ENCODE assay signal across 11 cellular contexts in genomic region chr10:45592926-45593325, GRCh38.
DNase-seq lines count a peak whose midpoint lies in the region; ATAC-seq, FAIRE-seq and TF ChIP-seq lines count a peak whose summit lies in the region.
"Had no signal": no experiment of that assay in that cellular context is flagged by ENCODE, and none has a peak within 500 bp of the region (broad histone marks: within the 10 kb centered on the region; RNA-seq: fewer than 3 reads in every experiment).

No MANE protein-coding gene starts in this region.

- H3K9me2 ChIP-seq in Loucy (replicated peaks; ENCODE audit: low read depth, low read length): no peaks in the 10 kb centered on the region

- peaks cover 28% of the 10 kb centered on the region for H3K4me1 ChIP-seq in Loucy (ENCODE audit: insufficient read depth, low read length, poor library complexity, severe bottlenecking)
- H3K4me1 ChIP-seq in astrocyte (ENCODE audit: insufficient read depth, low read length): peaks cover 9% of the 10 kb centered on the region

- POLR2A ChIA-PET in CD4-positive, alpha-beta T cell (lab: Charles Lee): interaction anchor here (2.0 to 3.8 kb wide), 2 partner anchors 12 to 79 kb away, joined by 10 to 48 read pairs; partner anchors contain the start of gene ZFAND4
- POLR2A ChIA-PET in naive thymus-derived CD8-positive, alpha-beta T cell (lab: Charles Lee): interaction anchor here (0.6 to 2.7 kb wide), 4 partner anchors 12 to 218 kb away, joined by 3 to 16 read pairs (median 5); no protein-coding TSS in a partner anchor

- H2AFZ ChIP-seq in Loucy (ENCODE audit: low read length) (no peak overlapping the region), astrocyte (ENCODE audit: low read depth, low read length) (no peak overlapping the region)

- H3K79me2 ChIP-seq in Loucy (ENCODE audit: insufficient read depth, low read length) (peaks cover 21% of the 10 kb centered on the region), astrocyte (ENCODE audit: insufficient read depth, low read length) (peaks cover 7% of the 10 kb centered on the region)

- no peaks in the 10 kb centered on the region for H3K36me3 ChIP-seq in Loucy (ENCODE audit: insufficient read depth, low read length)
- H3K36me3 ChIP-seq in astrocyte (ENCODE audit: insufficient read depth, low read length): no peaks in the 10 kb centered on the region
- H3K36me3 ChIP-seq: cardiac muscle cell had no signal

- FAIRE-seq in astrocyte (lab: Jason Lieb, UNC): no peak

- H3K27ac Mint-ChIP-seq in CD4-positive, alpha-beta T cell: peak overlapping the region; percentile 87
- H3K27ac Mint-ChIP-seq in astrocyte (ENCODE audit: unreplicated experiment): no peak overlapping the region
- peak overlapping the region in 9 of 10 donors; percentile 1 to 98 (median 93) for H3K27ac Mint-ChIP-seq in naive thymus-derived CD8-positive, alpha-beta T cell

- H3K9me3 ChIP-seq in CD4-positive, alpha-beta T cell (ENCODE audit: control insufficient read depth, low read length): no peaks in the 10 kb centered on the region
- no peaks in the 10 kb centered on the region; the same call in 1 of the 2 replicates for H3K9me3 ChIP-seq in Loucy (ENCODE audit: insufficient read depth, low read depth, low read length)
- no peaks in the 10 kb centered on the region for H3K9me3 ChIP-seq in astrocyte (ENCODE audit: insufficient read depth, low read depth, low read length)

- ATAC-seq in CD4-positive, alpha-beta T cell (ENCODE audit: poor library complexity): no peak
- no peak for ATAC-seq in naive thymus-derived CD8-positive, alpha-beta T cell
- no peak for ATAC-seq in GM21447 (IDR thresholded peaks at IDR 0.05; ENCODE audit: unreplicated experiment)
- ATAC-seq in GM19035 (IDR thresholded peaks at IDR 0.05; ENCODE audit: unreplicated experiment): no peak

- H4K20me1 ChIP-seq in Loucy (ENCODE audit: insufficient read depth, low read length, poor library complexity, severe bottlenecking) (no peaks in the 10 kb centered on the region), astrocyte (ENCODE audit: insufficient read depth, low read length) (no peaks in the 10 kb centered on the region)

- peak overlapping the region; percentile 75 for H3K9ac ChIP-seq in Loucy (ENCODE audit: low read depth, low read length, poor library complexity, severe bottlenecking)
- H3K9ac ChIP-seq in astrocyte (ENCODE audit: low read length): no peak overlapping the region

- H3K27me3 Mint-ChIP-seq in CD4-positive, alpha-beta T cell: no peaks in the 10 kb centered on the region
- H3K27me3 Mint-ChIP-seq in astrocyte (ENCODE audit: low read depth, unreplicated experiment): no peaks in the 10 kb centered on the region
- peaks cover 0 to 1% (median 0%) of the 10 kb centered on the region in 5 donors for H3K27me3 Mint-ChIP-seq in naive thymus-derived CD8-positive, alpha-beta T cell

- H3K9me3 Mint-ChIP-seq in CD4-positive, alpha-beta T cell: peaks cover 2% of the 10 kb centered on the region
- H3K9me3 Mint-ChIP-seq in astrocyte (ENCODE audit: unreplicated experiment): no peaks in the 10 kb centered on the region
- H3K9me3 Mint-ChIP-seq in naive thymus-derived CD8-positive, alpha-beta T cell: peaks cover 0 to 5% (median 0%) of the 10 kb centered on the region in 9 donors

- H3K4me2 ChIP-seq in Loucy (ENCODE audit: low read depth, low read length, poor library complexity, severe bottlenecking) (peak overlapping the region; percentile 82), astrocyte (ENCODE audit: low read length) (peak overlapping the region; percentile 94)

- H3K27me3 ChIP-seq in CD4-positive, alpha-beta T cell (ENCODE audit: control insufficient read depth, insufficient read depth, low read length): no peaks in the 10 kb centered on the region
- no peaks in the 10 kb centered on the region for H3K27me3 ChIP-seq in Loucy (ENCODE audit: insufficient read depth, low read length, poor library complexity, severe bottlenecking)
- H3K27me3 ChIP-seq in astrocyte (ENCODE audit: insufficient read depth, low read length): no peaks in the 10 kb centered on the region

- CTCF ChIA-PET in CD4-positive, alpha-beta T cell (lab: Charles Lee): no interaction called here

- H3K36me3 Mint-ChIP-seq in CD4-positive, alpha-beta T cell (ENCODE audit: low read depth): peaks cover 41% of the 10 kb centered on the region
- peaks cover 2% of the 10 kb centered on the region for H3K36me3 Mint-ChIP-seq in astrocyte (ENCODE audit: low read depth, unreplicated experiment)
- H3K36me3 Mint-ChIP-seq in naive thymus-derived CD8-positive, alpha-beta T cell: peaks cover 0 to 17% (median 15%) of the 10 kb centered on the region in 3 donors

- TF ChIP-seq CTCF in CD4-positive, alpha-beta T cell (IDR thresholded peaks at IDR 0.05): no peak
- TF ChIP-seq CTCF in Loucy (conservative IDR thresholded peaks at IDR 0.05; ENCODE audit: low read length) (no peak), astrocyte (IDR thresholded peaks at IDR 0.05; ENCODE audit: insufficient read depth, low read depth, low read length) (no peak)

- no peaks in the 10 kb centered on the region for H3F3A ChIP-seq in Loucy (ENCODE audit: low read depth)

- H3K4me3 ChIP-seq in Loucy (ENCODE audit: low read length, poor library complexity, severe bottlenecking) (peak overlapping the region; percentile 89), astrocyte (ENCODE audit: insufficient read depth, low read depth, low read length) (no peak overlapping the region)

- no peak for DNase-seq in CD4-positive, alpha-beta T cell
- DNase-seq in astrocyte (ENCODE audit: low read depth): no peak
- no peak for DNase-seq in naive thymus-derived CD8-positive, alpha-beta T cell
- DNase-seq in dedifferentiated amniotic fluid mesenchymal stem cell (ENCODE audit: extremely low spot score): no peak
- DNase-seq in posterior vena cava (ENCODE audit: low spot score): no peak
- DNase-seq: stimulated activated CD4-positive, alpha-beta T cell treated with anti-CD3 and anti-CD28 coated beads, Interleukin-4, amount 100 ng/mL, for 1 hour had no signal

- H3K27ac ChIP-seq in CD4-positive, alpha-beta T cell (ENCODE audit: low read depth, low read length): no peak overlapping the region
- H3K27ac ChIP-seq in astrocyte (ENCODE audit: low read depth, low read length): no peak overlapping the region
- H3K27ac ChIP-seq: cardiac muscle cell, SK-N-MC had no signal

- peak overlapping the region; percentile 97 for H3K4me3 Mint-ChIP-seq in CD4-positive, alpha-beta T cell
- peak overlapping the region; percentile 95 for H3K4me3 Mint-ChIP-seq in astrocyte (ENCODE audit: unreplicated experiment)
- H3K4me3 Mint-ChIP-seq in naive thymus-derived CD8-positive, alpha-beta T cell: peak overlapping the region; percentile 71 to 97 (median 94)

- H3K4me1 Mint-ChIP-seq in CD4-positive, alpha-beta T cell (ENCODE audit: low read depth): peaks cover 46% of the 10 kb centered on the region
- H3K4me1 Mint-ChIP-seq in astrocyte (ENCODE audit: low read depth, unreplicated experiment): peaks cover 7% of the 10 kb centered on the region
- H3K4me1 Mint-ChIP-seq in naive thymus-derived CD8-positive, alpha-beta T cell: peaks cover 20 to 48% (median 43%) of the 10 kb centered on the region in 4 donors

- intact Hi-C loops in CD4-positive, alpha-beta T cell (cut with DNase I, micrococcal nuclease): no loop called here
- intact Hi-C loops in posterior vena cava (cut with DNase I): no loop called here
